11 cellular contexts compared by ENCODE assay signal in genomic region chr5:127892467-127893207, GRCh38.
DNase-seq lines count a peak whose midpoint lies in the region; ATAC-seq and TF ChIP-seq lines count a peak whose summit lies in the region.
"Had no signal": no experiment of that assay in that cellular context is flagged by ENCODE, and none has a peak within 500 bp of the region (broad histone marks: within the 10 kb centered on the region; RNA-seq: fewer than 3 reads in every experiment).

No MANE protein-coding gene starts in this region.

- H3K36me3 ChIP-seq in left ventricle myocardium inferior: no peaks in the 10 kb centered on the region
- no peaks in the 10 kb centered on the region for H3K36me3 ChIP-seq in SJCRH30

- no peaks in the 10 kb centered on the region for H3K27me3 ChIP-seq in left ventricle myocardium inferior (ENCODE audit: low read depth)
- no peaks in the 10 kb centered on the region for H3K27me3 ChIP-seq in SJCRH30

- TF ChIP-seq POLR2A in lower leg skin (IDR thresholded peaks at IDR 0.05): no peak

- ATAC-seq in Right ventricle myocardium inferior: no peak
- ATAC-seq in GM18867 (IDR thresholded peaks at IDR 0.05; ENCODE audit: unreplicated experiment): no peak
- no peak for ATAC-seq in HG02588 (IDR thresholded peaks at IDR 0.05; ENCODE audit: unreplicated experiment)
- no peak for ATAC-seq in HG02870 (IDR thresholded peaks at IDR 0.05; ENCODE audit: unreplicated experiment)
- ATAC-seq: stimulated activated naive B cell treated with anti-CD40 and anti-IgM and Interleukin-4, amounts not matched to agents 10 μg/mL and 1 μg/mL and 100 μg/mL, for 72 hours had no signal

- H3K9me3 ChIP-seq in left ventricle myocardium inferior (replicated peaks) (no peaks in the 10 kb centered on the region), SJCRH30 (replicated peaks) (no peaks in the 10 kb centered on the region)

- H3K4me3 ChIP-seq in left ventricle myocardium inferior: peak overlapping the region; percentile 3
- peak overlapping the region; percentile 2; the same call in 1 of the 2 replicates for H3K4me3 ChIP-seq in SJCRH30
- no peak overlapping the region for H3K4me3 ChIP-seq in lower leg skin (ENCODE audit: low read depth, poor library complexity, severe bottlenecking)

- intact Hi-C loops in left ventricle myocardium inferior (cut with micrococcal nuclease): no loop called here
- intact Hi-C loops in Right ventricle myocardium inferior (cut with DNase I): no loop called here
- intact Hi-C loops in lower leg skin (cut with DNase I; ENCODE audit: low total_unique reads): no loop called here

- DNase-seq in left ventricle myocardium inferior: no peak
- no peak for DNase-seq in Right ventricle myocardium inferior (ENCODE audit: missing footprints)
- peak; percentile 39 to 81 for DNase-seq in SJCRH30
- peak; percentile 91 for DNase-seq in foreskin melanocyte
- DNase-seq in lower leg skin (ENCODE audit: low spot score in 2 of 2): no peak
- DNase-seq: activated CD8-positive, alpha-beta memory T cell treated with anti-CD3 and anti-CD28 coated beads for 24 hours; H7; stimulated activated naive B cell treated with anti-CD40 and anti-IgM and Interleukin-4, amounts not matched to agents 10 μg/mL and 1 μg/mL and 100 μg/mL, for 72 hours had no signal

- H3K4me1 ChIP-seq in left ventricle myocardium inferior: peaks cover 21% of the 10 kb centered on the region
- peaks cover 17% of the 10 kb centered on the region for H3K4me1 ChIP-seq in SJCRH30

- TF ChIP-seq CTCF in left ventricle myocardium inferior (IDR thresholded peaks at IDR 0.05; ENCODE audit: borderline replicate concordance): no peak
- TF ChIP-seq CTCF in lower leg skin (IDR thresholded peaks at IDR 0.05): no peak

- 8 to 14% methylated on average over 6 of the region's 6 CpGs for WGBS in lower leg skin, 2 donors

- H3K27ac ChIP-seq in left ventricle myocardium inferior (replicated peaks): peak overlapping the region; percentile 64
- no peak overlapping the region for H3K27ac ChIP-seq in SJCRH30

Comparison
In these comparisons a context has a peak if more than half of its experiments do, and no peak if none do; other contexts are left out.
1. DNase-seq: peak in SJCRH30 (2 of 2) and foreskin melanocyte (single experiment); none in left ventricle myocardium inferior (single experiment), Right ventricle myocardium inferior (single experiment) and lower leg skin (0 of 2).